15 cellular contexts compared by ENCODE assay signal in genomic region chr5:40093550-40093949, GRCh38.
DNase-seq lines count a peak whose midpoint lies in the region; ATAC-seq, FAIRE-seq and TF ChIP-seq lines count a peak whose summit lies in the region.
"Had no signal": no experiment of that assay in that cellular context is flagged by ENCODE, and none has a peak within 500 bp of the region (broad histone marks: within the 10 kb centered on the region; RNA-seq: fewer than 3 reads in every experiment).

No MANE protein-coding gene starts in this region.

- no peaks in the 10 kb centered on the region for H3K79me2 ChIP-seq in keratinocyte (ENCODE audit: control insufficient read depth, insufficient read depth, low read length)

- in situ Hi-C loops in transverse colon (cut with MboI; ENCODE audit: low pct_ligation_motif_present in 1 of 4, low pct_unique_long_range_greater_than_20kb in 1 of 4, low sequenced_read_pairs in 3 of 4): no loop called here

- WGBS in transverse colon (ENCODE audit: low coverage in 1 of 2), 2 donors: 53 to 83% methylated on average over 2 of the region's 2 CpGs
- 67 to 93% methylated on average over 2 of the region's 2 CpGs for WGBS in gastroesophageal sphincter (ENCODE audit: low coverage in 1 of 2), 2 donors

- peak; percentile 61 for FAIRE-seq in keratinocyte (lab: Jason Lieb, UNC)
- FAIRE-seq: H1 had no signal

- TF ChIP-seq CTCF in epithelial cell of esophagus (IDR thresholded peaks at IDR 0.05; ENCODE audit: insufficient read depth, low read depth, low read length, missing control alignments) (no peak), keratinocyte (optimal IDR thresholded peaks at IDR 0.05 in 1 of 3, IDR thresholded peaks at IDR 0.05 in 1 of 3, conservative IDR thresholded peaks at IDR 0.05 in 1 of 3; ENCODE audit: extremely low read depth in 1 of 3, insufficient read depth in 2 of 3, low read length in 3 of 3) (no peak), transverse colon (IDR thresholded peaks at IDR 0.05) (no peak), gastroesophageal sphincter (IDR thresholded peaks at IDR 0.05) (no peak)

- TF ChIP-seq EP300 in transverse colon (IDR thresholded peaks at IDR 0.05; ENCODE audit: low read depth) (peak; percentile 47), gastroesophageal sphincter (IDR thresholded peaks at IDR 0.05) (no peak)

- H3K9me3 ChIP-seq in keratinocyte (ENCODE audit: control insufficient read depth, low read depth, low read length): peaks cover 1% of the 10 kb centered on the region
- H3K9me3 ChIP-seq in transverse colon: peaks cover 9 to 10% of the 10 kb centered on the region in 2 donors
- H3K9me3 ChIP-seq in gastroesophageal sphincter: peaks cover 0 to 6% (median 0%) of the 10 kb centered on the region in 3 donors

- H3K4me3 ChIP-seq in epithelial cell of esophagus (ENCODE audit: low read length) (no peak overlapping the region), keratinocyte (ENCODE audit: control insufficient read depth in 2 of 3, extremely low read depth in 1 of 3, insufficient read depth in 2 of 3, low read depth in 1 of 3, low read length in 3 of 3) (no peak overlapping the region), transverse colon (no peak overlapping the region), gastroesophageal sphincter (no peak overlapping the region)
- H3K4me3 ChIP-seq: BLaER1 had no signal

- ATAC-seq in SK-N-SH treated with all-trans-retinoic acid at 6 μM for 48 hours (no peak), gastroesophageal sphincter (no peak)

- H4K20me1 ChIP-seq in keratinocyte (ENCODE audit: control insufficient read depth, extremely low read depth, insufficient read depth, low read length): no peaks in the 10 kb centered on the region
- H4K20me1 ChIP-seq: BLaER1 had no signal

- peak overlapping the region; percentile 45 for H3K4me2 ChIP-seq in keratinocyte (ENCODE audit: control insufficient read depth, extremely low read depth, insufficient read depth, low read depth, low read length)
- H3K4me2 ChIP-seq: BLaER1 had no signal

- peak overlapping the region; percentile 22 for H2AFZ ChIP-seq in keratinocyte (ENCODE audit: control insufficient read depth, low read length)

- dilution Hi-C loops in keratinocyte (cut with MboI; ENCODE audit: extremely low pct_ligation_motif_present, low sequenced_read_pairs): no loop called here

- H3K36me3 ChIP-seq in keratinocyte (ENCODE audit: control insufficient read depth in 2 of 2, extremely low read depth in 1 of 2, insufficient read depth in 2 of 2, low read length in 2 of 2) (no peaks in the 10 kb centered on the region), transverse colon (no peaks in the 10 kb centered on the region), gastroesophageal sphincter (no peaks in the 10 kb centered on the region)
- H3K36me3 ChIP-seq: BLaER1 had no signal

- intact Hi-C loops in transverse colon (cut with DNase I; ENCODE audit: low total_unique reads): no loop called here

- H3K9me1 ChIP-seq in keratinocyte (ENCODE audit: control insufficient read depth, extremely low read depth, insufficient read depth, low read length): no peaks in the 10 kb centered on the region

- DNase-seq in HPDE6-E6E7 (ENCODE audit: extremely low spot score) (peak; percentile 15), epithelial cell of esophagus (ENCODE audit: low read depth) (peak; percentile 76), keratinocyte (ENCODE audit: low read depth, low spot score) (no peak), transverse colon (no peak), cortex of kidney (lab: John Stamatoyannopoulos, UW) (no peak)
- DNase-seq: 8988T; CD4-positive, alpha-beta memory T cell; DMS153; DMS79; GF-D8; H9 had no signal

- TF ChIP-seq POLR2A in transverse colon (IDR thresholded peaks at IDR 0.05) (no peak), gastroesophageal sphincter (IDR thresholded peaks at IDR 0.05) (no peak)

- H3K9ac ChIP-seq in keratinocyte (ENCODE audit: control insufficient read depth, extremely low read depth, insufficient read depth, low read length): no peak overlapping the region
- H3K9ac ChIP-seq: BLaER1 had no signal

- H3K4me1 ChIP-seq in keratinocyte (ENCODE audit: control insufficient read depth, extremely low read depth, insufficient read depth, low read length) (peaks cover 10% of the 10 kb centered on the region), transverse colon (peaks cover 0 to 4% (median 0%) of the 10 kb centered on the region in 4 donors), gastroesophageal sphincter (no peaks in the 10 kb centered on the region)
- H3K4me1 ChIP-seq: BLaER1 had no signal

- H3K27ac ChIP-seq in keratinocyte (ENCODE audit: control insufficient read depth, insufficient read depth, low read length) (no peak overlapping the region), transverse colon (peak overlapping the region in 3 of 4 donors; percentile 17 to 42 (median 35)), gastroesophageal sphincter (no peak overlapping the region)
- H3K27ac ChIP-seq: BLaER1 had no signal

- H3K27me3 ChIP-seq in keratinocyte (ENCODE audit: control insufficient read depth, extremely low read depth, insufficient read depth, low read length) (no peaks in the 10 kb centered on the region), transverse colon (no peaks in the 10 kb centered on the region), gastroesophageal sphincter (no peaks in the 10 kb centered on the region)
- H3K27me3 ChIP-seq: BLaER1 had no signal

TF ChIP-seq in SK-N-SH treated with all-trans-retinoic acid at 6 μM for 48 hours, 23 proteins besides CTCF, POLR2A, EP300 and RAD21 (continues in another document):
- TF ChIP-seq CSDC2 (CRISPR knock-in tag; IDR thresholded peaks at IDR 0.05): no peak
- no peak for TF ChIP-seq SNAI2 (CRISPR knock-in tag; IDR thresholded peaks at IDR 0.05)
- no peak for TF ChIP-seq POU6F1 (CRISPR knock-in tag; IDR thresholded peaks at IDR 0.05; ENCODE audit: borderline replicate concordance, low read depth)
- TF ChIP-seq GLIS3 (CRISPR knock-in tag; IDR thresholded peaks at IDR 0.05): no peak
- TF ChIP-seq PATZ1 (CRISPR knock-in tag; IDR thresholded peaks at IDR 0.05; ENCODE audit: borderline replicate concordance): no peak
- TF ChIP-seq ZC3H10 (CRISPR knock-in tag; IDR thresholded peaks at IDR 0.05): no peak
- TF ChIP-seq ARNTL (CRISPR knock-in tag; IDR thresholded peaks at IDR 0.05; ENCODE audit: borderline replicate concordance, low read depth): no peak
- no peak for TF ChIP-seq CSRNP3 (CRISPR knock-in tag; IDR thresholded peaks at IDR 0.05)
- no peak for TF ChIP-seq ZFP3 (CRISPR knock-in tag; IDR thresholded peaks at IDR 0.05)
- TF ChIP-seq ZFP30 (CRISPR knock-in tag; IDR thresholded peaks at IDR 0.05): no peak
- no peak for TF ChIP-seq ZNF565 (CRISPR knock-in tag; conservative IDR thresholded peaks at IDR 0.05; ENCODE audit: low read depth)

Comparison
In these comparisons a context has a peak if more than half of its experiments do, and no peak if none do; other contexts are left out.
1. DNase-seq: peak in HPDE6-E6E7 (single experiment) and epithelial cell of esophagus (single experiment); none in keratinocyte (single experiment), transverse colon (single experiment) and cortex of kidney (single experiment).
2. H3K27ac ChIP-seq: peak in transverse colon (3 of 4); none in keratinocyte (single experiment) and gastroesophageal sphincter (0 of 4).